Comparison of ENCODE assay signal across 18 cellular contexts in genomic region chr16:31081428-31082351, GRCh38. TPM values are rescaled to one million over a fixed set of nuclear protein-coding genes. Genes with fewer than 3 reads are reported as not detected.
DNase-seq lines count a peak whose midpoint lies in the region; ATAC-seq and TF ChIP-seq lines count a peak whose summit lies in the region.
"Had no signal": no experiment of that assay in that cellular context is flagged by ENCODE, and none has a peak within 500 bp of the region (broad histone marks: within the 10 kb centered on the region; RNA-seq: fewer than 3 reads in every experiment).

No MANE protein-coding gene starts in this region.

- H3K4me3 ChIP-seq in MM.1S (ENCODE audit: low read length) = no peak overlapping the region

- no peaks in the 10 kb centered on the region for H4K20me1 ChIP-seq in MM.1S (ENCODE audit: insufficient read depth, low read length)

- no peaks in the 10 kb centered on the region for H3K27me3 ChIP-seq in MM.1S (replicated peaks; ENCODE audit: insufficient read depth, low read length)

- no peaks in the 10 kb centered on the region for H3K36me3 ChIP-seq in MM.1S (replicated peaks; ENCODE audit: insufficient read depth, low read length)

- H3K4me1 Mint-ChIP-seq in T-helper 17 cell = peaks cover 11% of the 10 kb centered on the region
- H3K4me1 Mint-ChIP-seq in stimulated activated effector memory CD8-positive, alpha-beta T cell treated with anti-CD3 and anti-CD28 coated beads, Interleukin-12 subunit alpha, Interleukin-12 subunit beta, amount 100 ng/mL, for 72 hours = peaks cover 59% of the 10 kb centered on the region

- H3K27ac Mint-ChIP-seq in activated naive CD4-positive, alpha-beta T cell treated with anti-CD3 and anti-CD28 coated beads, Interleukin-2, amount 50 U/mL, for 72 hours = peak overlapping the region; percentile 48 to 71
- H3K27ac Mint-ChIP-seq in T-helper 17 cell = peak overlapping the region; percentile 45
- H3K27ac Mint-ChIP-seq in stimulated activated effector memory CD8-positive, alpha-beta T cell treated with anti-CD3 and anti-CD28 coated beads, Interleukin-12 subunit alpha, Interleukin-12 subunit beta, amount 100 ng/mL, for 72 hours = peak overlapping the region; percentile 54

- no peak overlapping the region for H3K9ac ChIP-seq in MM.1S (ENCODE audit: low read length)
- H3K9ac ChIP-seq: parathyroid adenoma had no signal

- no peak for ATAC-seq in activated naive CD4-positive, alpha-beta T cell treated with anti-CD3 and anti-CD28 coated beads, Interleukin-2, amount 50 U/mL, for 72 hours
- ATAC-seq in T-helper 17 cell (no peak), HG02588 (IDR thresholded peaks at IDR 0.05; ENCODE audit: unreplicated experiment) (no peak), HG03469 (IDR thresholded peaks at IDR 0.05; ENCODE audit: unreplicated experiment) (no peak)
- no peak for ATAC-seq in stimulated activated effector memory CD8-positive, alpha-beta T cell treated with anti-CD3 and anti-CD28 coated beads, Interleukin-12 subunit alpha, Interleukin-12 subunit beta, amount 100 ng/mL, for 72 hours
- ATAC-seq: Panc1 had no signal

- H3K4me3 Mint-ChIP-seq in T-helper 17 cell = no peak overlapping the region
- H3K4me3 Mint-ChIP-seq in stimulated activated effector memory CD8-positive, alpha-beta T cell treated with anti-CD3 and anti-CD28 coated beads, Interleukin-12 subunit alpha, Interleukin-12 subunit beta, amount 100 ng/mL, for 72 hours = no peak overlapping the region

- H3K9me2 ChIP-seq in MM.1S (replicated peaks; ENCODE audit: insufficient read depth, low read length) = no peaks in the 10 kb centered on the region

- H3K27ac ChIP-seq in MM.1S (ENCODE audit: low read length) = no peak overlapping the region
- H3K27ac ChIP-seq: parathyroid adenoma had no signal

- DNase-seq in activated naive CD4-positive, alpha-beta T cell treated with anti-CD3 and anti-CD28 coated beads, Interleukin-2, amount 50 U/mL, for 72 hours (ENCODE audit: low spot score in 2 of 2) = no peak
- DNase-seq in activated naive CD4-positive, alpha-beta T cell treated with Interleukin-2 at 50 U/mL for 16 hours = no peak
- DNase-seq in T-helper 17 cell (no peak), head of caudate nucleus (peak in 22 of 42 donors; percentile 12 to 74 (median 44)), MM.1S (no peak)
- DNase-seq in stimulated activated effector memory CD8-positive, alpha-beta T cell treated with anti-CD3 and anti-CD28 coated beads, Interleukin-12 subunit alpha, Interleukin-12 subunit beta, amount 100 ng/mL, for 72 hours (ENCODE audit: low spot score in 2 of 2) = no peak
- DNase-seq: activated CD4-positive, alpha-beta T cell treated with anti-CD3 and anti-CD28 coated beads, Interleukin-2, amount 50 U/mL, for 1 hour; activated effector memory CD4-positive, alpha-beta T cell treated with Interleukin-2 at 50 U/mL for 16 hours; DMS79 treated with DMSO at 0.1 percent for 48 hours; effector memory CD4-positive, alpha-beta T cell; foreskin fibroblast; NCI-H146; NCI-H510A had no signal

- H3K27me3 Mint-ChIP-seq in T-helper 17 cell = no peaks in the 10 kb centered on the region
- H3K27me3 Mint-ChIP-seq: IgD-negative memory B cell had no signal

- intact Hi-C loops in head of caudate nucleus (cut with DNase I) = no loop called here

- 0 out of 2 replicates have a peak, but pooled peaks cover 4% of the 10 kb centered on the region for H3F3A ChIP-seq in MM.1S (ENCODE audit: insufficient read depth, low read length)

- TF ChIP-seq CTCF in MM.1S (IDR thresholded peaks at IDR 0.05; ENCODE audit: low read length) = no peak

- peaks cover 6 to 9% of the 10 kb centered on the region in 2 donors for H3K36me3 Mint-ChIP-seq in activated naive CD4-positive, alpha-beta T cell treated with anti-CD3 and anti-CD28 coated beads, Interleukin-2, amount 50 U/mL, for 72 hours
- H3K36me3 Mint-ChIP-seq in T-helper 17 cell (ENCODE audit: low read depth) = peaks cover 2% of the 10 kb centered on the region
- peaks cover 80% of the 10 kb centered on the region for H3K36me3 Mint-ChIP-seq in stimulated activated effector memory CD8-positive, alpha-beta T cell treated with anti-CD3 and anti-CD28 coated beads, Interleukin-12 subunit alpha, Interleukin-12 subunit beta, amount 100 ng/mL, for 72 hours

- H3K4me2 ChIP-seq in MM.1S (ENCODE audit: low read depth, low read length) = no peak overlapping the region

- no peaks in the 10 kb centered on the region for H3K9me3 Mint-ChIP-seq in activated naive CD4-positive, alpha-beta T cell treated with anti-CD3 and anti-CD28 coated beads, Interleukin-2, amount 50 U/mL, for 72 hours
- no peaks in the 10 kb centered on the region for H3K9me3 Mint-ChIP-seq in stimulated activated effector memory CD8-positive, alpha-beta T cell treated with anti-CD3 and anti-CD28 coated beads, Interleukin-12 subunit alpha, Interleukin-12 subunit beta, amount 100 ng/mL, for 72 hours
- H3K9me3 Mint-ChIP-seq: IgD-negative memory B cell had no signal

- H3K9me3 ChIP-seq in T-helper 17 cell (ENCODE audit: control insufficient read depth, low read length, poor library complexity, severe bottlenecking) (no peaks in the 10 kb centered on the region), MM.1S (replicated peaks; ENCODE audit: insufficient read depth, low read length) (no peaks in the 10 kb centered on the region)

- peaks cover 36% of the 10 kb centered on the region for H3K79me2 ChIP-seq in MM.1S (ENCODE audit: low read length)

- no peaks in the 10 kb centered on the region for H3K4me1 ChIP-seq in MM.1S (ENCODE audit: low read length)
- H3K4me1 ChIP-seq: parathyroid adenoma had no signal

- H2AFZ ChIP-seq in MM.1S (ENCODE audit: low read length) = no peak overlapping the region
- H2AFZ ChIP-seq: parathyroid adenoma had no signal

RNA-seq across cellular contexts. Expression of gene PRSS53, which starts 7.1 kb away (rescaled TPM):
- total RNA-seq in activated naive CD4-positive, alpha-beta T cell treated with anti-CD3 and anti-CD28 coated beads, Interleukin-2, amount 50 U/mL, for 72 hours = 10 to 100 TPM in 1 of 2 donors, 1 to 10 TPM in 1; 7.4 to 12.1 TPM
- 1 to 10 TPM; 3.2 to 4.4 TPM for total RNA-seq in T-helper 17 cell

RNA-seq across cellular contexts. Expression of gene ZNF646, which starts 7.5 kb away (rescaled TPM):
- total RNA-seq in activated naive CD4-positive, alpha-beta T cell treated with anti-CD3 and anti-CD28 coated beads, Interleukin-2, amount 50 U/mL, for 72 hours = 10 to 100 TPM; 20.2 to 35.6 TPM
- 10 to 100 TPM; 17.0 to 21.7 TPM for total RNA-seq in T-helper 17 cell

RNA-seq across cellular contexts. Expression of gene ZNF668, which starts 7.7 kb away (rescaled TPM):
- 10 to 100 TPM; 14.5 to 32.7 TPM for total RNA-seq in activated naive CD4-positive, alpha-beta T cell treated with anti-CD3 and anti-CD28 coated beads, Interleukin-2, amount 50 U/mL, for 72 hours
- 10 to 100 TPM in 1 of 2 donors, 1 to 10 TPM in 1; 9.6 to 12.1 TPM for total RNA-seq in T-helper 17 cell

RNA-seq across cellular contexts. Expression of gene VKORC1, which starts 12.9 kb away (rescaled TPM):
- 10 to 100 TPM; 41.4 to 91.4 TPM for total RNA-seq in activated naive CD4-positive, alpha-beta T cell treated with anti-CD3 and anti-CD28 coated beads, Interleukin-2, amount 50 U/mL, for 72 hours
- total RNA-seq in T-helper 17 cell = 10 to 100 TPM; 30.6 to 31.7 TPM

RNA-seq across cellular contexts. Expression of gene BCKDK, which starts 26.5 kb away (rescaled TPM):
- 10 to 100 TPM; 18.3 to 61.0 TPM for total RNA-seq in activated naive CD4-positive, alpha-beta T cell treated with anti-CD3 and anti-CD28 coated beads, Interleukin-2, amount 50 U/mL, for 72 hours
- 1 to 10 TPM; 8.5 to 9.9 TPM for total RNA-seq in T-helper 17 cell

Comparison
In these comparisons a context has a peak if more than half of its experiments do, and no peak if none do; other contexts are left out.
1. DNase-seq: peak in head of caudate nucleus (22 of 42); none in activated naive CD4-positive, alpha-beta T cell treated with anti-CD3 and anti-CD28 coated beads, Interleukin-2, amount 50 U/mL, for 72 hours (0 of 2), activated naive CD4-positive, alpha-beta T cell treated with Interleukin-2 at 50 U/mL for 16 hours (single experiment), T-helper 17 cell (0 of 3), stimulated activated effector memory CD8-positive, alpha-beta T cell treated with anti-CD3 and anti-CD28 coated beads, Interleukin-12 subunit alpha, Interleukin-12 subunit beta, amount 100 ng/mL, for 72 hours (0 of 2) and MM.1S (single experiment).
2. Peak in every context shown above with its lines, with median percentiles within 50 percentile points of each other: H3K27ac Mint-ChIP-seq.